Comparison of ENCODE assay signal across 1 cellular context in genomic region chr5:80181618-80182211, GRCh38.
TF ChIP-seq lines count a peak whose summit lies in the region.

No MANE protein-coding gene starts in this region.

TF ChIP-seq in GM23338, 12 proteins besides CTCF, POLR2A, EP300 and RAD21 (continued from another document):
- TF ChIP-seq ZNF462 (CRISPR knock-in tag; IDR thresholded peaks at IDR 0.05) (no peak), ETS1 (IDR thresholded peaks at IDR 0.05) (no peak), EZH2 (IDR thresholded peaks at IDR 0.05; ENCODE audit: low read depth, unreplicated experiment) (no peak), REST (IDR thresholded peaks at IDR 0.05; ENCODE audit: unreplicated experiment) (no peak), ZNF331 (CRISPR knock-in tag; IDR thresholded peaks at IDR 0.05; ENCODE audit: low read depth) (no peak), NANOG (IDR thresholded peaks at IDR 0.05; ENCODE audit: borderline replicate concordance) (no peak), CREB1 (CRISPR knock-in tag; IDR thresholded peaks at IDR 0.05; ENCODE audit: low read depth) (no peak), JUNB (IDR thresholded peaks at IDR 0.05; ENCODE audit: unreplicated experiment) (no peak)
